Comparison of ENCODE assay signal across 21 cellular contexts in genomic region chr20:58610811-58611210, GRCh38.
"Had no signal": no experiment of that assay in that cellular context is flagged by ENCODE, and none has a peak within 500 bp of the region (broad histone marks: within the 10 kb centered on the region; RNA-seq: fewer than 3 reads in every experiment).

No MANE protein-coding gene starts in this region.

- H3K36me3 Mint-ChIP-seq: memory B cell, natural killer cell had no signal

- DNase-seq: dermis blood vessel endothelial cell; effector memory CD4-positive, alpha-beta T cell; kidney; natural killer cell; stimulated activated CD4-positive, alpha-beta T cell treated with anti-CD3 and anti-CD28 coated beads, Interleukin-2, amount 100 ng/mL, for 48 hours; stimulated activated naive B cell treated with anti-CD40 and anti-IgM and Interleukin-4, amounts not matched to agents 10 μg/mL and 1 μg/mL and 100 μg/mL, for 72 hours; thyroid gland had no signal

- H3K27ac Mint-ChIP-seq: memory B cell; natural killer cell; stimulated activated naive B cell treated with anti-CD40 and anti-IgM and Interleukin-4, amounts not matched to agents 10 μg/mL and 1 μg/mL and 100 μg/mL, for 72 hours; stimulated activated naive CD8-positive, alpha-beta T cell treated with anti-CD3 and anti-CD28 coated beads, Interleukin-15, Interleukin-2, amounts not matched to agents 100 ng/mL and 50 ng/mL, for 24 hours had no signal

- H3K9me3 ChIP-seq: esophagus muscularis mucosa, gastroesophageal sphincter, heart left ventricle, prostate gland, right atrium auricular region, thyroid gland, upper lobe of left lung had no signal

- H3K4me1 ChIP-seq: foreskin keratinocyte, parathyroid adenoma, upper lobe of left lung had no signal

- ATAC-seq: gastroesophageal sphincter; natural killer cell; stimulated activated naive B cell treated with anti-CD40 and anti-IgM and Interleukin-4, amounts not matched to agents 10 μg/mL and 1 μg/mL and 100 μg/mL, for 72 hours had no signal

- H3K79me2 ChIP-seq: hepatocyte, parathyroid adenoma had no signal

- H3K4me3 Mint-ChIP-seq: memory B cell; natural killer cell; neural crest cell; stimulated activated naive B cell treated with anti-CD40 and anti-IgM and Interleukin-4, amounts not matched to agents 10 μg/mL and 1 μg/mL and 100 μg/mL, for 72 hours; stimulated activated naive CD8-positive, alpha-beta T cell treated with anti-CD3 and anti-CD28 coated beads, Interleukin-15, Interleukin-2, amounts not matched to agents 100 ng/mL and 50 ng/mL, for 24 hours had no signal

- H2AFZ ChIP-seq: hepatocyte, parathyroid adenoma had no signal

- H3K9ac ChIP-seq: parathyroid adenoma had no signal

- H3K27me3 ChIP-seq: esophagus muscularis mucosa, gastroesophageal sphincter, heart left ventricle, hepatocyte, right atrium auricular region, thyroid gland, upper lobe of left lung had no signal

- H3K27me3 Mint-ChIP-seq: stimulated activated naive CD8-positive, alpha-beta T cell treated with anti-CD3 and anti-CD28 coated beads, Interleukin-15, Interleukin-2, amounts not matched to agents 100 ng/mL and 50 ng/mL, for 24 hours had no signal

- H3K4me1 Mint-ChIP-seq: memory B cell, natural killer cell had no signal

- H3K9me3 Mint-ChIP-seq: memory B cell; natural killer cell; neural crest cell; stimulated activated naive B cell treated with anti-CD40 and anti-IgM and Interleukin-4, amounts not matched to agents 10 μg/mL and 1 μg/mL and 100 μg/mL, for 72 hours; stimulated activated naive CD8-positive, alpha-beta T cell treated with anti-CD3 and anti-CD28 coated beads, Interleukin-15, Interleukin-2, amounts not matched to agents 100 ng/mL and 50 ng/mL, for 24 hours had no signal

- H3K36me3 ChIP-seq: esophagus muscularis mucosa, gastroesophageal sphincter, heart left ventricle, prostate gland, right atrium auricular region, thyroid gland, upper lobe of left lung had no signal

- H3K4me2 ChIP-seq: hepatocyte had no signal

- H3K27ac ChIP-seq: coronary artery, esophagus muscularis mucosa, foreskin keratinocyte, gastroesophageal sphincter, heart left ventricle, hepatocyte, parathyroid adenoma, right atrium auricular region, thyroid gland, upper lobe of left lung had no signal

- H3K4me3 ChIP-seq: coronary artery, esophagus muscularis mucosa, gastroesophageal sphincter, heart left ventricle, hepatocyte, lung, prostate gland, right atrium auricular region, thyroid gland, upper lobe of left lung had no signal
